Comparison of ENCODE assay signal across 8 cellular contexts in genomic region chr12:88141774-88142609, GRCh38. TPM values are rescaled to one million over a fixed set of nuclear protein-coding genes. Genes with fewer than 3 reads are reported as not detected.
A peak's percentile ranks its signal among the peaks of the same experiment; 100 is the strongest.
DNase-seq lines count a peak whose midpoint lies in the region; ATAC-seq and TF ChIP-seq lines count a peak whose summit lies in the region.

CEP290 (minus strand) TSS chr12:88142088; CDS start chr12:88141307, 781 bp downstream.
TMTC3 (plus strand) TSS chr12:88142307; CDS start chr12:88148316, 6,009 bp downstream.

- peak within 1 kb of the TSS; percentile 93 for H2AFZ ChIP-seq in mammary epithelial cell (ENCODE audit: low read depth, low read length)

- ATAC-seq in GM18873 (IDR thresholded peaks at IDR 0.05; ENCODE audit: low FRiP score, unreplicated experiment), result peak; percentile 98
- peak; percentile 96 for ATAC-seq in HG03135 (IDR thresholded peaks at IDR 0.05; ENCODE audit: unreplicated experiment)

- H3K9me3 ChIP-seq in mammary epithelial cell (replicated peaks; ENCODE audit: insufficient read depth, low read length) (no peaks in the 10 kb centered on the region), iPS-18c (ENCODE audit: control insufficient read depth, insufficient read depth, low read length) (no peaks in the 10 kb centered on the region), skeletal muscle satellite cell (replicated peaks; ENCODE audit: low read length) (no peaks in the 10 kb centered on the region)

- CTCF ChIA-PET in AG04449 (lab: Yijun Ruan, JAX), result interaction anchor here (0.8 to 1.2 kb wide), 4 partner anchors 13 to 983 kb away, joined by 3 to 4 read pairs (median 3); no protein-coding TSS in a partner anchor
- CTCF ChIA-PET in mammary epithelial cell (lab: Charles Lee; ENCODE audit: low non-redundant PET), result interaction anchor here (0.9 kb wide), 1 partner anchor 508 kb away, joined by 3 read pairs; no protein-coding TSS in a partner anchor

- in situ Hi-C loops in mammary epithelial cell (cut with MboI; ENCODE audit: low sequenced_read_pairs in 2 of 2), result loop anchor here in 1 of 2 donors (10.0 to 25.0 kb wide), 2 partner anchors 373 to 870 kb away; no protein-coding TSS in a partner anchor

- intact Hi-C loops in mammary epithelial cell (cut with micrococcal nuclease), result loop anchor here (1.0 to 10.0 kb wide), 5 partner anchors 31 to 435 kb away; no protein-coding TSS in a partner anchor

- H3K4me1 ChIP-seq in mammary epithelial cell (ENCODE audit: insufficient read depth, low read length) (peaks cover 31% of the 10 kb centered on the region), skeletal muscle satellite cell (ENCODE audit: control insufficient read depth, insufficient read depth, low read length) (peaks cover 3% of the 10 kb centered on the region)

- WGBS in mammary epithelial cell (ENCODE audit: low coverage, missing lambda C conversion rate), result under 1% methylated on average over 33 of the region's 49 CpGs

- TF ChIP-seq CTCF in AG04449 (IDR thresholded peaks at IDR 0.05; ENCODE audit: insufficient read depth, low read length, missing control alignments), result no peak
- TF ChIP-seq CTCF in VCaP (conservative IDR thresholded peaks at IDR 0.05), result no peak
- no peak for TF ChIP-seq CTCF in mammary epithelial cell (conservative IDR thresholded peaks at IDR 0.05 in 1 of 2, IDR thresholded peaks at IDR 0.05 in 1 of 2; ENCODE audit: extremely low read depth in 1 of 2, insufficient read depth in 1 of 2, low read depth in 1 of 2, low read length in 2 of 2)

- H3K9ac ChIP-seq in mammary epithelial cell (ENCODE audit: insufficient read depth, low read length), result peak within 1 kb of the TSS; percentile 92
- peak within 1 kb of the TSS; percentile 90 for H3K9ac ChIP-seq in skeletal muscle satellite cell (ENCODE audit: low read depth, low read length)

- H3K27me3 ChIP-seq in mammary epithelial cell (ENCODE audit: insufficient read depth, low read length) (no peaks in the 10 kb centered on the region), skeletal muscle satellite cell (ENCODE audit: control insufficient read depth, insufficient read depth, low read length) (no peaks in the 10 kb centered on the region)

- no peaks in the 10 kb centered on the region for H4K20me1 ChIP-seq in mammary epithelial cell (ENCODE audit: insufficient read depth, low read length)

- DNase-seq in AG04449 (ENCODE audit: low read depth, low spot score) (peak; percentile 97), NCI-H2196 (lab: John Stamatoyannopoulos, UW; ENCODE audit: unreplicated experiment) (peak; percentile 98), mammary epithelial cell (peak; percentile 100)

- peaks cover 49% of the 10 kb centered on the region for H3K79me2 ChIP-seq in mammary epithelial cell (ENCODE audit: insufficient read depth, low read length)

- dilution Hi-C loops in mammary epithelial cell (cut with HindIII; ENCODE audit: low sequenced_read_pairs), result no loop called here

- peak within 1 kb of the TSS; percentile 82 for H3K4me2 ChIP-seq in mammary epithelial cell (ENCODE audit: insufficient read depth, low read depth, low read length)
- peak within 1 kb of the TSS; percentile 90 for H3K4me2 ChIP-seq in skeletal muscle satellite cell (ENCODE audit: low read length)

- H3K36me3 ChIP-seq in mammary epithelial cell (ENCODE audit: insufficient read depth, low read length), result no peaks in the 10 kb centered on the region
- H3K36me3 ChIP-seq in skeletal muscle satellite cell (ENCODE audit: insufficient read depth, low read length), result peaks cover 6% of the 10 kb centered on the region

- no TSS peak for BruUV-seq in mammary epithelial cell (replicated peaks; lab: Mats Ljungman, UMichigan)

- POLR2A ChIA-PET in AG04449 (lab: Yijun Ruan, JAX), result interaction anchor here (0.6 to 0.9 kb wide), 2 partner anchors 10 to 438 kb away, joined by 3 read pairs; partner anchors contain the start of gene KITLG

- peak within 1 kb of the TSS; percentile 83 for H3K27ac ChIP-seq in VCaP
- peak within 1 kb of the TSS; percentile 90 for H3K27ac ChIP-seq in mammary epithelial cell (ENCODE audit: insufficient read depth, low read depth, low read length)

- H3K4me3 ChIP-seq in AG04449 (ENCODE audit: low read depth, low read length) (peak within 1 kb of the TSS; percentile 96), mammary epithelial cell (replicated peaks in 1 of 3; ENCODE audit: insufficient read depth in 1 of 3, low read depth in 2 of 3, low read length in 3 of 3) (peak within 1 kb of the TSS; percentile 80 to 82 (median 82)), iPS-18c (ENCODE audit: insufficient read depth, low read depth, low read length) (peak within 1 kb of the TSS; percentile 88), skeletal muscle satellite cell (ENCODE audit: low read length) (peak within 1 kb of the TSS; percentile 91)

RNA-seq across cellular contexts. Expression of gene CEP290, which starts in this region (rescaled TPM):
- total RNA-seq in mammary epithelial cell, result 10 to 100 TPM; 20.0 to 20.5 TPM
- 4.7 TPM for polyA plus RNA-seq in mammary epithelial cell
- polyA minus RNA-seq in mammary epithelial cell, result 1.8 TPM
- 25.6 and 31.4 TPM in 2 replicates for total RNA-seq in skeletal muscle satellite cell (2012; rRNA removed)

RNA-seq across cellular contexts. Expression of gene TMTC3, which starts in this region (rescaled TPM):
- total RNA-seq in mammary epithelial cell, result 10 to 100 TPM; 46.3 to 97.0 TPM
- polyA plus RNA-seq in mammary epithelial cell, result 20.2 TPM
- 74.9 TPM for polyA minus RNA-seq in mammary epithelial cell
- total RNA-seq in skeletal muscle satellite cell (2012; rRNA removed), result 47.7 and 59.0 TPM in 2 replicates

Comparison
In these comparisons a context has a peak if more than half of its experiments do, and no peak if none do; other contexts are left out.
1. Peak in every context shown above with its lines: DNase-seq, ATAC-seq, H3K4me3 ChIP-seq and H3K27ac ChIP-seq.